Comparison of ENCODE assay signal across 18 cellular contexts in the genomic region with DNA sequence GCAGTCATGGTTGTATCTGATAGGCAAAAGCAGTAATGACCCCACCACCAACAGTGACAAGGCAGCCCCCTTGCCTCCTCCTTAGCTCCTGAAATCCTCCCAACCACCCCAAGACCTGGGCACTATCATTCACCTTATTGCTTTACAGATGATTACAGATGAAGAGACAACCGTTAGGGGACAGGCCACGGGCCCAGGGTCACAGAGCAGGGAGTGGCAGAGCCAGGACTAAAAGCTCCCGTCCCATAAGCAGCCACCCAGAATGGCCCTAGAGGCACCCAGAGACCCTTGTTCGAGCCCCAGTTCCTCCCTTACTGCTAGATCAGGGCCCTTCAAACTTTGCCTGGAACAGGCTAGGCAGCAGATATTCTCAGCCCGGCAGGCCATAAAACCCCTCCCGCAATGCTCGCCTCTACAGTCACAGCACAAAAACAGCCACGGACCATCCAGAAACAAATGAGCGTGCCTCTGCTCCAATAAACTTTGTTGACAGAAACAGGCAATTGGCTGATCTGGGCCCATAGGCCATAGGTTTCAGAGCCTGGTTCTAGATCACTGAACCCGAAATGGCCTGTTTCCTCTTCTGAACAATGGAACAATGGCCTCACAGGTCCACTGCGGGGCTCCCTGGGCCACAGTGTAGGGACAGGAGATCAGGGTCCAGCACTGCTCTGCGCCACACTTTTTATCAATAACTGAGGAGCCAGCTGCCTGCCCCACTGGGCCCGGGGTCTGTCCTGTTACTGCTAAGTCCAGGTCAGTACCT.
DNase-seq lines count a peak whose midpoint lies in the region; ATAC-seq and TF ChIP-seq lines count a peak whose summit lies in the region.
"Had no signal": no experiment of that assay in that cellular context is flagged by ENCODE, and none has a peak within 500 bp of the region (broad histone marks: within the 10 kb centered on the region; RNA-seq: fewer than 3 reads in every experiment).

No MANE protein-coding gene starts in this region.

- H2AK5ac ChIP-seq in trophoblast cell (ENCODE audit: low read length) = no peak overlapping the region

- peaks cover 2% of the 10 kb centered on the region for H3K4me1 Mint-ChIP-seq in activated T-helper 2 cell treated with anti-CD3 and anti-CD28 coated beads, Interferon-gamma antibody, Interleukin-2, Interleukin-4, amounts not matched to agents 10 μg/mL and 5 μg/mL and 100 μg/mL, durations not matched to agents 14 hours and 24 hours and 36 hours (ENCODE audit: low read depth)
- H3K4me1 Mint-ChIP-seq: activated naive CD4-positive, alpha-beta T cell treated with anti-CD3 and anti-CD28 coated beads, Interleukin-2, amount 50 U/mL, for 24 hours had no signal

- DNase-seq in Panc1 (ENCODE audit: low read depth, low spot score) (no peak), epithelial cell of prostate (ENCODE audit: low read depth, low spot score) (no peak), trophoblast cell (no peak), NCI-H1436 treated with DMSO at 0.1 percent for 48 hours (lab: John Stamatoyannopoulos, UW) (no peak), cerebellum (ENCODE audit: low spot score) (no peak), erythroblast (lab: John Stamatoyannopoulos, UW) (no peak)
- DNase-seq in activated T-helper 2 cell treated with anti-CD3 and anti-CD28 coated beads, Interferon-gamma antibody, Interleukin-2, Interleukin-4, amounts not matched to agents 10 μg/mL and 5 μg/mL and 100 μg/mL, durations not matched to agents 14 hours and 24 hours and 36 hours (ENCODE audit: low spot score) = no peak
- DNase-seq: BE2C; cortex of kidney; foreskin melanocyte; NCI-H1048; NCI-H2227 treated with DMSO at 0.1 percent for 48 hours; OCI-M1; stimulated activated CD4-positive, alpha-beta T cell treated with anti-CD3 and anti-CD28 coated beads, Interleukin-1b, Interleukin-23, amount 100 ng/mL, for 48 hours had no signal

- ATAC-seq in Panc1 = no peak

- no peak overlapping the region for H4K12ac ChIP-seq in trophoblast cell (ENCODE audit: low read depth, low read length)

- H3K9ac ChIP-seq in BLaER1 (no peak overlapping the region), trophoblast cell (ENCODE audit: low read length) (no peak overlapping the region)

- TF ChIP-seq CTCF in Panc1 (IDR thresholded peaks at IDR 0.05) = no peak

- H2AFZ ChIP-seq in trophoblast cell (ENCODE audit: insufficient read depth, low read length, poor library complexity) = no peak overlapping the region

- H3K4ac ChIP-seq in trophoblast cell (ENCODE audit: low read depth, low read length) = no peak overlapping the region

- peak overlapping the region; percentile 44; the same call in 1 of the 2 replicates for H3K27ac ChIP-seq in BLaER1
- H3K27ac ChIP-seq in Panc1 (ENCODE audit: low read length) = peak overlapping the region; percentile 68
- peak overlapping the region; percentile 72 for H3K27ac ChIP-seq in epithelial cell of prostate
- no peak overlapping the region for H3K27ac ChIP-seq in trophoblast cell (ENCODE audit: low read depth, low read length)

- no peak overlapping the region for H2BK120ac ChIP-seq in trophoblast cell (ENCODE audit: insufficient read depth, low read length, poor library complexity)

- H2BK12ac ChIP-seq in trophoblast cell (ENCODE audit: low read length) = peak overlapping the region; percentile 44

- H3K4me2 ChIP-seq in BLaER1 = peak overlapping the region; percentile 17; the same call in 1 of the 2 replicates
- no peak overlapping the region for H3K4me2 ChIP-seq in trophoblast cell (ENCODE audit: low read length)

- H3K4me3 Mint-ChIP-seq in activated T-helper 2 cell treated with anti-CD3 and anti-CD28 coated beads, Interferon-gamma antibody, Interleukin-2, Interleukin-4, amounts not matched to agents 10 μg/mL and 5 μg/mL and 100 μg/mL, durations not matched to agents 14 hours and 24 hours and 36 hours (ENCODE audit: low read depth) = no peak overlapping the region
- H3K4me3 Mint-ChIP-seq: activated naive CD4-positive, alpha-beta T cell treated with anti-CD3 and anti-CD28 coated beads, Interleukin-2, amount 50 U/mL, for 24 hours; T-helper 2 cell treated with Interferon-gamma antibody and Interleukin-4, amounts not matched to agents 5 μg/mL and 100 μg/mL, for 36 hours had no signal

- no peak overlapping the region for H3K23ac ChIP-seq in trophoblast cell (ENCODE audit: low read length)

- no CpG with 5 or more reads among the region's 13 CpGs for WGBS in trophoblast cell (ENCODE audit: extremely low coverage, insufficient coverage, insufficient read length)

- H3K79me1 ChIP-seq in trophoblast cell (ENCODE audit: low read length) = peaks cover 36% of the 10 kb centered on the region

- H3K36me3 ChIP-seq in BLaER1 = peaks cover 43% of the 10 kb centered on the region
- H3K36me3 ChIP-seq in Panc1 (ENCODE audit: control insufficient read depth, insufficient read depth, low read length) = no peaks in the 10 kb centered on the region
- peaks cover 56 to 60% of the 10 kb centered on the region in 2 experiments for H3K36me3 ChIP-seq in trophoblast cell (ENCODE audit: control insufficient read depth in 1 of 2, insufficient read depth in 2 of 2, low read length in 2 of 2)
- H3K36me3 ChIP-seq: BE2C had no signal

- BruUV-seq in Panc1 (replicated peaks; lab: Mats Ljungman, UMichigan) = no TSS peak

- H4K8ac ChIP-seq in trophoblast cell (ENCODE audit: low read depth, low read length) = no peak overlapping the region

- in situ Hi-C loops in Panc1 (cut with HindIII; ENCODE audit: low pct_unique_long_range_greater_than_20kb, low sequenced_read_pairs) = no loop called here

- POLR2A ChIA-PET in Panc1 (lab: Charles Lee) = no interaction called here

- peaks cover 7% of the 10 kb centered on the region for H3K9me3 Mint-ChIP-seq in activated T-helper 2 cell treated with anti-CD3 and anti-CD28 coated beads, Interferon-gamma antibody, Interleukin-2, Interleukin-4, amounts not matched to agents 10 μg/mL and 5 μg/mL and 100 μg/mL, durations not matched to agents 14 hours and 24 hours and 36 hours
- H3K9me3 Mint-ChIP-seq: activated naive CD4-positive, alpha-beta T cell treated with anti-CD3 and anti-CD28 coated beads, Interleukin-2, amount 50 U/mL, for 24 hours had no signal

- H2BK5ac ChIP-seq in trophoblast cell (ENCODE audit: low read depth, low read length, poor library complexity) = peak overlapping the region; percentile 42

- no peak for TF ChIP-seq POLR2A in erythroblast (IDR thresholded peaks at IDR 0.05; ENCODE audit: low read length)

- peak overlapping the region; percentile 36 for H3K14ac ChIP-seq in trophoblast cell (ENCODE audit: low read length)

- H3K79me2 ChIP-seq in trophoblast cell (ENCODE audit: control insufficient read depth, insufficient read depth, low read length, poor library complexity) = peaks cover 17% of the 10 kb centered on the region

- H3K18ac ChIP-seq in trophoblast cell (ENCODE audit: low read length) = peak overlapping the region; percentile 12

- no peaks in the 10 kb centered on the region for H4K20me1 ChIP-seq in BLaER1

- no peaks in the 10 kb centered on the region for H3K27me3 ChIP-seq in BLaER1
- H3K27me3 ChIP-seq in Panc1 (ENCODE audit: control insufficient read depth, insufficient read depth, low read length) = no peaks in the 10 kb centered on the region
- no peaks in the 10 kb centered on the region for H3K27me3 ChIP-seq in trophoblast cell (ENCODE audit: insufficient read depth, low read length)
- H3K27me3 ChIP-seq: BE2C had no signal

- H3K27me3 Mint-ChIP-seq in activated T-helper 2 cell treated with anti-CD3 and anti-CD28 coated beads, Interferon-gamma antibody, Interleukin-2, Interleukin-4, amounts not matched to agents 10 μg/mL and 5 μg/mL and 100 μg/mL, durations not matched to agents 14 hours and 24 hours and 36 hours (ENCODE audit: low read depth) = no peaks in the 10 kb centered on the region
- H3K27me3 Mint-ChIP-seq: activated naive CD4-positive, alpha-beta T cell treated with anti-CD3 and anti-CD28 coated beads, Interleukin-2, amount 50 U/mL, for 24 hours had no signal

- H3K9me3 ChIP-seq in BLaER1 (peaks cover 4% of the 10 kb centered on the region), Panc1 (ENCODE audit: control insufficient read depth, insufficient read depth, low read depth, low read length) (no peaks in the 10 kb centered on the region), trophoblast cell (ENCODE audit: insufficient read depth, low read depth, low read length) (peaks cover 4% of the 10 kb centered on the region)

- H3K4me3 ChIP-seq in BLaER1 = no peak overlapping the region
- H3K4me3 ChIP-seq in Panc1 (ENCODE audit: low read depth in 2 of 2, low read length in 2 of 2) = no peak overlapping the region
- no peak overlapping the region for H3K4me3 ChIP-seq in trophoblast cell (ENCODE audit: low read depth, low read length)
- H3K4me3 ChIP-seq: HAP-1 had no signal

- H3K36me3 Mint-ChIP-seq in activated T-helper 2 cell treated with anti-CD3 and anti-CD28 coated beads, Interferon-gamma antibody, Interleukin-2, Interleukin-4, amounts not matched to agents 10 μg/mL and 5 μg/mL and 100 μg/mL, durations not matched to agents 14 hours and 24 hours and 36 hours (ENCODE audit: low read depth) = peaks cover 25% of the 10 kb centered on the region

- peaks cover 39% of the 10 kb centered on the region for H3K4me1 ChIP-seq in BLaER1
- peaks cover 31% of the 10 kb centered on the region for H3K4me1 ChIP-seq in Panc1 (ENCODE audit: control insufficient read depth, insufficient read depth, low read length)
- peaks cover 31 to 34% of the 10 kb centered on the region in 2 experiments for H3K4me1 ChIP-seq in trophoblast cell (ENCODE audit: control insufficient read depth in 1 of 2, insufficient read depth in 2 of 2, low read length in 2 of 2)
- H3K4me1 ChIP-seq: BE2C, HAP-1 had no signal

- intact Hi-C loops in Panc1 (cut with micrococcal nuclease; ENCODE audit: unreplicated experiment) = no loop called here
- intact Hi-C loops in activated T-helper 2 cell treated with anti-CD3 and anti-CD28 coated beads, Interferon-gamma antibody, Interleukin-2, Interleukin-4, amounts not matched to agents 10 μg/mL and 5 μg/mL and 100 μg/mL, durations not matched to agents 14 hours and 24 hours and 36 hours (cut with micrococcal nuclease) = no loop called here

- no peak overlapping the region for H3K27ac Mint-ChIP-seq in activated T-helper 2 cell treated with anti-CD3 and anti-CD28 coated beads, Interferon-gamma antibody, Interleukin-2, Interleukin-4, amounts not matched to agents 10 μg/mL and 5 μg/mL and 100 μg/mL, durations not matched to agents 14 hours and 24 hours and 36 hours
- H3K27ac Mint-ChIP-seq: activated naive CD4-positive, alpha-beta T cell treated with anti-CD3 and anti-CD28 coated beads, Interleukin-2, amount 50 U/mL, for 24 hours; T-helper 2 cell treated with Interferon-gamma antibody and Interleukin-4, amounts not matched to agents 5 μg/mL and 100 μg/mL, for 36 hours had no signal

- CTCF ChIA-PET in Panc1 (lab: Charles Lee) = no interaction called here

- peak overlapping the region; percentile 15 for H4K91ac ChIP-seq in trophoblast cell (ENCODE audit: low read depth, low read length)
